ENCODE assay signal across 26 cellular contexts in the genomic region with DNA sequence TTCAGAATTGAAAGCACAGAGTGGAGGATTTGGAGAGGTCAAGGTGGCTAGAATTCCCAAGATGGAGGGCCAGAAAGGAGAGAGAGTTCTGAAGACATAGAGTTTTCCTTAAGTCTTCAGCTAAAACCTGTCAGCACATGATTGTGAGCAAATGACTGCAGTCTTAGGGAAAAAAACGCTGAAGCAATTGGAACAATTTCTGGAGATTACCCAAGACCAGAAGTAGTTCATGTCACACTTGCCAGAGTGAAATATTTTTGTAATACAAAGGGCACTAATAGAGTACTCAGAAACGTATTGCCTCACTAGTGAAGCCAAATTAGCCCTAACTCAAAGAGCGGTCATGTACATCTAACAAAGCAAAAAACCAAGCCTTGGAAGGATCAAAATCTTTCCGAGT.
DNase-seq lines count a peak whose midpoint lies in the region; ATAC-seq and TF ChIP-seq lines count a peak whose summit lies in the region.
"Had no signal": no experiment of that assay in that cellular context is flagged by ENCODE, and none has a peak within 500 bp of the region (broad histone marks: within the 10 kb centered on the region; RNA-seq: fewer than 3 reads in every experiment).

No MANE protein-coding gene starts in this region.

- H3K27ac Mint-ChIP-seq in MCF 10A (ENCODE audit: low read depth, unreplicated experiment) = peak overlapping the region; percentile 79
- H3K27ac Mint-ChIP-seq: activated CD4-positive, alpha-beta T cell treated with anti-CD3 and anti-CD28 coated beads, Interleukin-2, amount 10 ng/mL, durations not matched to agents 24 days and 14 days; CD4-positive, CD25-positive, alpha-beta regulatory T cell; naive thymus-derived CD4-positive, alpha-beta T cell had no signal

- H3K4me1 ChIP-seq in breast epithelium (no peaks in the 10 kb centered on the region), left lung (no peaks in the 10 kb centered on the region)
- H3K4me1 ChIP-seq: body of pancreas, Peyer's patch had no signal

- H3K27ac ChIP-seq in breast epithelium (no peak overlapping the region), left lung (no peak overlapping the region)
- H3K27ac ChIP-seq: 22Rv1, body of pancreas, Peyer's patch had no signal

- BruUV-seq in MCF 10A (replicated peaks; lab: Mats Ljungman, UMichigan) = no TSS peak

- no peak for TF ChIP-seq CTCF in MCF 10A (IDR thresholded peaks at IDR 0.05; ENCODE audit: unreplicated experiment)
- no peak for TF ChIP-seq CTCF in breast epithelium (IDR thresholded peaks at IDR 0.05)
- TF ChIP-seq CTCF in fibroblast of mammary gland (conservative IDR thresholded peaks at IDR 0.05; ENCODE audit: control insufficient read depth, insufficient read depth, low read depth, low read length) = no peak
- TF ChIP-seq CTCF in left lung (IDR thresholded peaks at IDR 0.05) = no peak

- H3K4me3 ChIP-seq in breast epithelium (no peak overlapping the region), fibroblast of mammary gland (ENCODE audit: control insufficient read depth, low read depth, low read length) (no peak overlapping the region), left lung (no peak overlapping the region)
- H3K4me3 ChIP-seq: body of pancreas, Peyer's patch had no signal

- H3K27me3 Mint-ChIP-seq in MCF 10A (ENCODE audit: insufficient read depth, unreplicated experiment) = no peaks in the 10 kb centered on the region
- H3K27me3 Mint-ChIP-seq: activated CD4-positive, alpha-beta T cell treated with anti-CD3 and anti-CD28 coated beads, Interleukin-2, amount 10 ng/mL, durations not matched to agents 24 days and 14 days; CD4-positive, CD25-positive, alpha-beta regulatory T cell had no signal

- H3K9me3 ChIP-seq in breast epithelium = no peaks in the 10 kb centered on the region
- no peaks in the 10 kb centered on the region for H3K9me3 ChIP-seq in left lung
- H3K9me3 ChIP-seq: body of pancreas, Peyer's patch had no signal

- H3K36me3 ChIP-seq in breast epithelium = no peaks in the 10 kb centered on the region
- H3K36me3 ChIP-seq in left lung = no peaks in the 10 kb centered on the region
- H3K36me3 ChIP-seq: Peyer's patch had no signal

- H3K27me3 ChIP-seq in breast epithelium (no peaks in the 10 kb centered on the region), left lung (no peaks in the 10 kb centered on the region)
- H3K27me3 ChIP-seq: body of pancreas, Peyer's patch had no signal

- H3K4me1 Mint-ChIP-seq in MCF 10A (ENCODE audit: insufficient read depth, unreplicated experiment) = peaks cover 13% of the 10 kb centered on the region
- H3K4me1 Mint-ChIP-seq: activated CD4-positive, alpha-beta T cell treated with anti-CD3 and anti-CD28 coated beads, Interleukin-2, amount 10 ng/mL, durations not matched to agents 24 days and 14 days; CD4-positive, CD25-positive, alpha-beta regulatory T cell; naive thymus-derived CD4-positive, alpha-beta T cell had no signal

- CTCF ChIA-PET in MCF 10A (lab: Yijun Ruan, JAX) = interaction anchor here (1.1 to 1.9 kb wide), 2 partner anchors 9 to 120 kb away, joined by 3 to 8 read pairs; no protein-coding TSS in a partner anchor

- POLR2A ChIA-PET in MCF 10A (lab: Yijun Ruan, JAX) = interaction anchor here (0.7 to 1.1 kb wide), 3 partner anchors 9 to 316 kb away, joined by 3 to 5 read pairs (median 4); no protein-coding TSS in a partner anchor

- DNase-seq in MCF 10A (ENCODE audit: unreplicated experiment) (peak; percentile 29), breast epithelium (ENCODE audit: low spot score in 2 of 2) (no peak), fibroblast of mammary gland (ENCODE audit: low read depth) (peak; percentile 52), left lung (no peak), SW 1271 (lab: John Stamatoyannopoulos, UW) (no peak), NCI-H146 (lab: John Stamatoyannopoulos, UW) (no peak), dermis blood vessel endothelial cell (no peak), erythroblast (lab: John Stamatoyannopoulos, UW) (no peak)
- DNase-seq: activated CD4-positive, alpha-beta T cell treated with anti-CD3 and anti-CD28 coated beads, Interleukin-2, amount 10 ng/mL, durations not matched to agents 24 days and 14 days; activated naive CD4-positive, alpha-beta T cell; activated T-cell treated with anti-CD3 and anti-CD28 coated beads, Interleukin-2, amount 50 U/mL, for 48 hours; body of pancreas; CD4-positive, CD25-positive, alpha-beta regulatory T cell; effector CD8-positive, alpha-beta T cell; GOT3; midbrain; naive thymus-derived CD4-positive, alpha-beta T cell; NCI-H187 treated with DMSO at 0.1 percent for 48 hours; NCI-H526; nucleus accumbens; Peyer's patch; stimulated activated CD4-positive, alpha-beta T cell treated with anti-CD3 and anti-CD28 coated beads, Interleukin-12 subunit alpha, Interleukin-12 subunit beta, amount 100 ng/mL, for 4 hours; stimulated activated CD4-positive, alpha-beta T cell treated with anti-CD3 and anti-CD28 coated beads, Interleukin-4, amount 100 ng/mL, for 1 hour; substantia nigra; T1000 had no signal

- TF ChIP-seq POLR2A in breast epithelium (IDR thresholded peaks at IDR 0.05) (no peak), erythroblast (IDR thresholded peaks at IDR 0.05; ENCODE audit: low read length) (no peak)

- peak; percentile 16 for ATAC-seq in left lung
- ATAC-seq: body of pancreas; naive thymus-derived CD4-positive, alpha-beta T cell had no signal

- H3K4me3 Mint-ChIP-seq in MCF 10A (ENCODE audit: unreplicated experiment) = no peak overlapping the region
- H3K4me3 Mint-ChIP-seq: activated CD4-positive, alpha-beta T cell treated with anti-CD3 and anti-CD28 coated beads, Interleukin-2, amount 10 ng/mL, durations not matched to agents 24 days and 14 days; CD4-positive, CD25-positive, alpha-beta regulatory T cell; naive thymus-derived CD4-positive, alpha-beta T cell had no signal

- no peaks in the 10 kb centered on the region for H3K36me3 Mint-ChIP-seq in MCF 10A (ENCODE audit: insufficient read depth, unreplicated experiment)
- H3K36me3 Mint-ChIP-seq: CD4-positive, CD25-positive, alpha-beta regulatory T cell; naive thymus-derived CD4-positive, alpha-beta T cell had no signal

- H3K9me3 Mint-ChIP-seq in MCF 10A (ENCODE audit: unreplicated experiment) = no peaks in the 10 kb centered on the region
- H3K9me3 Mint-ChIP-seq: activated CD4-positive, alpha-beta T cell treated with anti-CD3 and anti-CD28 coated beads, Interleukin-2, amount 10 ng/mL, durations not matched to agents 24 days and 14 days had no signal

- intact Hi-C loops in MCF 10A (cut with micrococcal nuclease) (no loop called here), breast epithelium (cut with DNase I; ENCODE audit: low total_unique reads) (no loop called here), left lung (cut with DNase I) (no loop called here)

Comparison
In these comparisons a context has a peak if more than half of its experiments do, and no peak if none do; other contexts are left out.
1. DNase-seq: peak in MCF 10A (single experiment) and fibroblast of mammary gland (single experiment); none in breast epithelium (0 of 2), left lung (0 of 2), SW 1271 (0 of 2), NCI-H146 (single experiment), dermis blood vessel endothelial cell (single experiment) and erythroblast (0 of 2).